Comparison of ENCODE assay signal across 10 cellular contexts in genomic region chr2:10412380-10412779, GRCh38. TPM values are rescaled to one million over a fixed set of nuclear protein-coding genes. Genes with fewer than 3 reads are reported as not detected.
A peak's percentile ranks its signal among the peaks of the same experiment; 100 is the strongest.
DNase-seq lines count a peak whose midpoint lies in the region; ATAC-seq, FAIRE-seq and TF ChIP-seq lines count a peak whose summit lies in the region.
"Had no signal": no experiment of that assay in that cellular context is flagged by ENCODE, and none has a peak within 500 bp of the region (broad histone marks: within the 10 kb centered on the region; RNA-seq: fewer than 3 reads in every experiment).

No MANE protein-coding gene starts in this region.

- peaks cover 83% of the 10 kb centered on the region for H3K4me1 Mint-ChIP-seq in stimulated activated memory B cell treated with anti-CD40 and anti-IgM and Interleukin-4, amounts not matched to agents 10 μg/mL and 1 μg/mL and 100 μg/mL, for 72 hours
- peaks cover 45 to 64% of the 10 kb centered on the region in 2 donors for H3K4me1 Mint-ChIP-seq in stimulated activated naive B cell treated with anti-CD40 and anti-IgM and Interleukin-4, amounts not matched to agents 10 μg/mL and 1 μg/mL and 100 μg/mL, for 72 hours

- H3K9me3 Mint-ChIP-seq in stimulated activated memory B cell treated with anti-CD40 and anti-IgM and Interleukin-4, amounts not matched to agents 10 μg/mL and 1 μg/mL and 100 μg/mL, for 72 hours = peaks cover 6% of the 10 kb centered on the region
- H3K9me3 Mint-ChIP-seq in stimulated activated naive B cell treated with anti-CD40 and anti-IgM and Interleukin-4, amounts not matched to agents 10 μg/mL and 1 μg/mL and 100 μg/mL, for 72 hours = peaks cover 0 to 5% of the 10 kb centered on the region in 2 donors
- H3K9me3 Mint-ChIP-seq: stimulated activated naive CD8-positive, alpha-beta T cell treated with anti-CD3 and anti-CD28 coated beads, Interleukin-15, amount 100 ng/mL, for 72 hours had no signal

- H3K4me3 Mint-ChIP-seq in stimulated activated memory B cell treated with anti-CD40 and anti-IgM and Interleukin-4, amounts not matched to agents 10 μg/mL and 1 μg/mL and 100 μg/mL, for 72 hours = no peak overlapping the region
- H3K4me3 Mint-ChIP-seq in stimulated activated naive B cell treated with anti-CD40 and anti-IgM and Interleukin-4, amounts not matched to agents 10 μg/mL and 1 μg/mL and 100 μg/mL, for 72 hours = no peak overlapping the region
- H3K4me3 Mint-ChIP-seq: stimulated activated naive CD8-positive, alpha-beta T cell treated with anti-CD3 and anti-CD28 coated beads, Interleukin-15, amount 100 ng/mL, for 72 hours had no signal

- no peak for TF ChIP-seq POLR2A in GM12892 (IDR thresholded peaks at IDR 0.05; ENCODE audit: low read depth, low read length)

- H3K27me3 Mint-ChIP-seq in stimulated activated memory B cell treated with anti-CD40 and anti-IgM and Interleukin-4, amounts not matched to agents 10 μg/mL and 1 μg/mL and 100 μg/mL, for 72 hours = no peaks in the 10 kb centered on the region
- H3K27me3 Mint-ChIP-seq in stimulated activated naive B cell treated with anti-CD40 and anti-IgM and Interleukin-4, amounts not matched to agents 10 μg/mL and 1 μg/mL and 100 μg/mL, for 72 hours = no peaks in the 10 kb centered on the region
- H3K27me3 Mint-ChIP-seq: stimulated activated naive CD8-positive, alpha-beta T cell treated with anti-CD3 and anti-CD28 coated beads, Interleukin-15, amount 100 ng/mL, for 72 hours had no signal

- peaks cover 10% of the 10 kb centered on the region for H3K36me3 Mint-ChIP-seq in stimulated activated memory B cell treated with anti-CD40 and anti-IgM and Interleukin-4, amounts not matched to agents 10 μg/mL and 1 μg/mL and 100 μg/mL, for 72 hours
- H3K36me3 Mint-ChIP-seq in stimulated activated naive B cell treated with anti-CD40 and anti-IgM and Interleukin-4, amounts not matched to agents 10 μg/mL and 1 μg/mL and 100 μg/mL, for 72 hours = peaks cover 15 to 20% of the 10 kb centered on the region in 2 donors

- FAIRE-seq in GM12892 (lab: Jason Lieb, UNC) = peak; percentile 80

- no peak for ATAC-seq in stimulated activated memory B cell treated with anti-CD40 and anti-IgM and Interleukin-4, amounts not matched to agents 10 μg/mL and 1 μg/mL and 100 μg/mL, for 72 hours
- no peak for ATAC-seq in stimulated activated naive B cell treated with anti-CD40 and anti-IgM and Interleukin-4, amounts not matched to agents 10 μg/mL and 1 μg/mL and 100 μg/mL, for 72 hours (replicated peaks)
- ATAC-seq: left colon; stimulated activated naive CD8-positive, alpha-beta T cell treated with anti-CD3 and anti-CD28 coated beads, Interleukin-15, amount 100 ng/mL, for 72 hours had no signal

- H3K27ac Mint-ChIP-seq in stimulated activated memory B cell treated with anti-CD40 and anti-IgM and Interleukin-4, amounts not matched to agents 10 μg/mL and 1 μg/mL and 100 μg/mL, for 72 hours = peak overlapping the region; percentile 77
- no peak overlapping the region for H3K27ac Mint-ChIP-seq in stimulated activated naive B cell treated with anti-CD40 and anti-IgM and Interleukin-4, amounts not matched to agents 10 μg/mL and 1 μg/mL and 100 μg/mL, for 72 hours

- DNase-seq in AG08395 (ENCODE audit: low spot score) = peak; percentile 41
- DNase-seq in GM12892 (ENCODE audit: insufficient read length) = peak; percentile 56
- peak; percentile 88 for DNase-seq in NAMALWA (ENCODE audit: low spot score)
- peak; percentile 74 for DNase-seq in cerebellar cortex (ENCODE audit: low spot score)
- no peak for DNase-seq in amniotic stem cell (lab: John Stamatoyannopoulos, UW)
- no peak for DNase-seq in stimulated activated naive B cell treated with anti-CD40 and anti-IgM and Interleukin-4, amounts not matched to agents 10 μg/mL and 1 μg/mL and 100 μg/mL, for 72 hours
- no peak for DNase-seq in NCI-H510A (lab: John Stamatoyannopoulos, UW)

RNA-seq across cellular contexts. Expression of gene ODC1, which starts 35.7 kb away (rescaled TPM):
- 220 TPM for polyA plus RNA-seq in GM12892 (2012; ENCODE audit: missing spikeins)

Comparison
In these comparisons a context has a peak if more than half of its experiments do, and no peak if none do; other contexts are left out.
1. DNase-seq: peak in AG08395 (single experiment), GM12892 (single experiment), NAMALWA (single experiment) and cerebellar cortex (single experiment); none in amniotic stem cell (single experiment), stimulated activated naive B cell treated with anti-CD40 and anti-IgM and Interleukin-4, amounts not matched to agents 10 μg/mL and 1 μg/mL and 100 μg/mL, for 72 hours (single experiment) and NCI-H510A (single experiment).